23 cellular contexts compared by ENCODE assay signal in genomic region chr3:124168271-124168670, GRCh38.
DNase-seq lines count a peak whose midpoint lies in the region; ATAC-seq and TF ChIP-seq lines count a peak whose summit lies in the region.
"Had no signal": no experiment of that assay in that cellular context is flagged by ENCODE, and none has a peak within 500 bp of the region (broad histone marks: within the 10 kb centered on the region; RNA-seq: fewer than 3 reads in every experiment).

No MANE protein-coding gene starts in this region.

- TF ChIP-seq RAD21 in SK-N-SH (IDR thresholded peaks at IDR 0.05; ENCODE audit: low read length), result no peak

- TF ChIP-seq CTCF in AG04449 (IDR thresholded peaks at IDR 0.05; ENCODE audit: insufficient read depth, low read length, missing control alignments) (no peak), choroid plexus epithelial cell (conservative IDR thresholded peaks at IDR 0.05; ENCODE audit: low read depth, low read length) (no peak), SK-N-SH (IDR thresholded peaks at IDR 0.05) (no peak)

- H3K27ac ChIP-seq in right cardiac atrium (ENCODE audit: low read length) (no peak overlapping the region), SK-N-SH (ENCODE audit: low read depth in 2 of 2, low read length in 1 of 2) (peak overlapping the region in 1 of 2 experiments; percentile 33; a peak in 1 of 4 replicates)
- H3K27ac ChIP-seq: upper lobe of right lung had no signal

- H3F3A ChIP-seq in SK-N-SH (replicated peaks; ENCODE audit: insufficient read depth), result no peaks in the 10 kb centered on the region

- H3K27me3 ChIP-seq in MG63 (peaks cover 2% of the 10 kb centered on the region; the same call in 1 of the 2 replicates), right cardiac atrium (ENCODE audit: control insufficient read depth, insufficient read depth) (no peaks in the 10 kb centered on the region), SK-N-SH (ENCODE audit: insufficient read depth) (no peaks in the 10 kb centered on the region)
- H3K27me3 ChIP-seq: upper lobe of right lung had no signal

- intact Hi-C loops in right cardiac atrium (cut with DNase I), result no loop called here

- DNase-seq in AG04449 (ENCODE audit: low read depth, low spot score), result peak; percentile 38
- DNase-seq in MG63, result peak; percentile 66
- peak; percentile 2 for DNase-seq in choroid plexus epithelial cell (ENCODE audit: low read depth)
- DNase-seq in right cardiac atrium, result peak; percentile 48 to 71 (median 66)
- no peak for DNase-seq in SK-N-SH
- DNase-seq: activated CD4-positive, alpha-beta T cell treated with anti-CD3 and anti-CD28 coated beads, Interleukin-2, amount 10 ng/mL, durations not matched to agents 7 days and 5 days; activated CD8-positive, alpha-beta memory T cell treated with anti-CD3 and anti-CD28 coated beads, Interleukin-2, amount 50 U/mL, for 4 hours; activated effector memory CD4-positive, alpha-beta T cell treated with Interleukin-2 at 50 U/mL for 16 hours; DMS 273 treated with DMSO at 0.1 percent for 48 hours; foreskin melanocyte; KG1; midbrain; NCI-H1048; NCI-H2081; NCI-H510A treated with DMSO at 0.1 percent for 48 hours; posterior cingulate gyrus; small intestine; stimulated activated CD4-positive, alpha-beta T cell treated with anti-CD3 and anti-CD28 coated beads, Interleukin-2, amount 100 ng/mL, for 48 hours; stimulated activated naive CD8-positive, alpha-beta T cell treated with anti-CD3 and anti-CD28 coated beads, Interleukin-15, amount 100 ng/mL, for 72 hours; upper lobe of right lung had no signal

- H2AFZ ChIP-seq in SK-N-SH (ENCODE audit: low read depth), result no peak overlapping the region

- ATAC-seq in right cardiac atrium (peak; percentile 94 to 98), GM21529 (IDR thresholded peaks at IDR 0.05; ENCODE audit: unreplicated experiment) (no peak), HG02870 (IDR thresholded peaks at IDR 0.05; ENCODE audit: unreplicated experiment) (no peak), GM21717 (IDR thresholded peaks at IDR 0.05; ENCODE audit: unreplicated experiment) (no peak)
- ATAC-seq: stimulated activated naive CD8-positive, alpha-beta T cell treated with anti-CD3 and anti-CD28 coated beads, Interleukin-15, amount 100 ng/mL, for 72 hours; upper lobe of right lung had no signal

- H3K4me3 ChIP-seq in AG04449 (ENCODE audit: low read depth, low read length), result no peak overlapping the region
- no peak overlapping the region for H3K4me3 ChIP-seq in MG63
- no peak overlapping the region for H3K4me3 ChIP-seq in choroid plexus epithelial cell (ENCODE audit: low read depth, low read length)
- H3K4me3 ChIP-seq in right cardiac atrium (ENCODE audit: low read length), result no peak overlapping the region
- H3K4me3 ChIP-seq in SK-N-SH (ENCODE audit: low read depth in 2 of 2, low read length in 1 of 2), result no peak overlapping the region
- H3K4me3 ChIP-seq: upper lobe of right lung had no signal

- no peak overlapping the region for H3K9ac ChIP-seq in SK-N-SH

- no peak for TF ChIP-seq EP300 in SK-N-SH (IDR thresholded peaks at IDR 0.05; ENCODE audit: borderline replicate concordance in 1 of 2, low read depth in 1 of 2, low read length in 1 of 2)

- CTCF ChIA-PET in AG04449 (lab: Yijun Ruan, JAX) (interaction anchor here (1.1 kb wide), 1 partner anchor 300 kb away, joined by 3 read pairs; no protein-coding TSS in a partner anchor), SK-N-SH (lab: Yijun Ruan, JAX) (no interaction called here)

- H3K9me3 ChIP-seq in MG63, result no peaks in the 10 kb centered on the region
- H3K9me3 ChIP-seq in right cardiac atrium (ENCODE audit: control insufficient read depth, low read length), result no peaks in the 10 kb centered on the region
- H3K9me3 ChIP-seq in SK-N-SH, result no peaks in the 10 kb centered on the region
- H3K9me3 ChIP-seq: upper lobe of right lung had no signal

- no peaks in the 10 kb centered on the region; the same call in 1 of the 2 replicates for H3K79me2 ChIP-seq in SK-N-SH (ENCODE audit: insufficient read depth)

- no peaks in the 10 kb centered on the region for H3K36me3 ChIP-seq in MG63
- H3K36me3 ChIP-seq in SK-N-SH (replicated peaks in 1 of 2; ENCODE audit: control insufficient read depth in 1 of 2, insufficient read depth in 2 of 2, low read length in 1 of 2), result no peaks in the 10 kb centered on the region
- H3K36me3 ChIP-seq: upper lobe of right lung had no signal

- H3K9me2 ChIP-seq in SK-N-SH, result no peaks in the 10 kb centered on the region

- H3K4me1 ChIP-seq in right cardiac atrium (ENCODE audit: control insufficient read depth, insufficient read depth, low read length), result peaks cover 9% of the 10 kb centered on the region
- peaks cover 0 to 19% of the 10 kb centered on the region in 2 experiments; a peak in 2 of 4 replicates for H3K4me1 ChIP-seq in SK-N-SH (ENCODE audit: control insufficient read depth in 1 of 2, insufficient read depth in 2 of 2, low read depth in 1 of 2, low read length in 1 of 2)
- H3K4me1 ChIP-seq: upper lobe of right lung had no signal

- H3K4me2 ChIP-seq in SK-N-SH, result no peak overlapping the region

- POLR2A ChIA-PET in AG04449 (lab: Yijun Ruan, JAX), result no interaction called here
- POLR2A ChIA-PET in SK-N-SH (lab: Yijun Ruan, JAX), result no interaction called here

- no peaks in the 10 kb centered on the region for H4K20me1 ChIP-seq in SK-N-SH (ENCODE audit: insufficient read depth)

TF ChIP-seq in SK-N-SH, 30 proteins besides CTCF, POLR2A, EP300 and RAD21:
- TF ChIP-seq ELF1 (IDR thresholded peaks at IDR 0.05), result no peak
- no peak for TF ChIP-seq TEAD4 (IDR thresholded peaks at IDR 0.05; ENCODE audit: borderline replicate concordance, insufficient read depth)
- TF ChIP-seq, protein P1, sequence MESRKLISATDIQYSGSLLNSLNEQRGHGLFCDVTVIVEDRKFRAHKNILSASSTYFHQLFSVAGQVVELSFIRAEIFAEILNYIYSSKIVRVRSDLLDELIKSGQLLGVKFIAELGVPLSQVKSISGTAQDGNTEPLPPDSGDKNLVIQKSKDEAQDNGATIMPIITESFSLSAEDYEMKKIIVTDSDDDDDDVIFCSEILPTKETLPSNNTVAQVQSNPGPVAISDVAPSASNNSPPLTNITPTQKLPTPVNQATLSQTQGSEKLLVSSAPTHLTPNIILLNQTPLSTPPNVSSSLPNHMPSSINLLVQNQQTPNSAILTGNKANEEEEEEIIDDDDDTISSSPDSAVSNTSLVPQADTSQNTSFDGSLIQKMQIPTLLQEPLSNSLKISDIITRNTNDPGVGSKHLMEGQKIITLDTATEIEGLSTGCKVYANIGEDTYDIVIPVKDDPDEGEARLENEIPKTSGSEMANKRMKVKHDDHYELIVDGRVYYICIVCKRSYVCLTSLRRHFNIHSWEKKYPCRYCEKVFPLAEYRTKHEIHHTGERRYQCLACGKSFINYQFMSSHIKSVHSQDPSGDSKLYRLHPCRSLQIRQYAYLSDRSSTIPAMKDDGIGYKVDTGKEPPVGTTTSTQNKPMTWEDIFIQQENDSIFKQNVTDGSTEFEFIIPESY (IDR thresholded peaks at IDR 0.05; ENCODE audit: borderline replicate concordance, low read depth), result no peak
- no peak for TF ChIP-seq NFIC (IDR thresholded peaks at IDR 0.05; ENCODE audit: borderline replicate concordance)
- TF ChIP-seq, protein P2, sequence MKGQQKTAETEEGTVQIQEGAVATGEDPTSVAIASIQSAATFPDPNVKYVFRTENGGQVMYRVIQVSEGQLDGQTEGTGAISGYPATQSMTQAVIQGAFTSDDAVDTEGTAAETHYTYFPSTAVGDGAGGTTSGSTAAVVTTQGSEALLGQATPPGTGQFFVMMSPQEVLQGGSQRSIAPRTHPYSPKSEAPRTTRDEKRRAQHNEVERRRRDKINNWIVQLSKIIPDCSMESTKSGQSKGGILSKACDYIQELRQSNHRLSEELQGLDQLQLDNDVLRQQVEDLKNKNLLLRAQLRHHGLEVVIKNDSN (IDR thresholded peaks at IDR 0.05; ENCODE audit: borderline replicate concordance, low read depth), result no peak

Comparison
In these comparisons a context has a peak if more than half of its experiments do, and no peak if none do; other contexts are left out.
1. ATAC-seq: peak in right cardiac atrium (2 of 2); none in GM21529 (single experiment), HG02870 (single experiment) and GM21717 (single experiment).